Comparison of ENCODE assay signal across 18 cellular contexts in the genomic region with DNA sequence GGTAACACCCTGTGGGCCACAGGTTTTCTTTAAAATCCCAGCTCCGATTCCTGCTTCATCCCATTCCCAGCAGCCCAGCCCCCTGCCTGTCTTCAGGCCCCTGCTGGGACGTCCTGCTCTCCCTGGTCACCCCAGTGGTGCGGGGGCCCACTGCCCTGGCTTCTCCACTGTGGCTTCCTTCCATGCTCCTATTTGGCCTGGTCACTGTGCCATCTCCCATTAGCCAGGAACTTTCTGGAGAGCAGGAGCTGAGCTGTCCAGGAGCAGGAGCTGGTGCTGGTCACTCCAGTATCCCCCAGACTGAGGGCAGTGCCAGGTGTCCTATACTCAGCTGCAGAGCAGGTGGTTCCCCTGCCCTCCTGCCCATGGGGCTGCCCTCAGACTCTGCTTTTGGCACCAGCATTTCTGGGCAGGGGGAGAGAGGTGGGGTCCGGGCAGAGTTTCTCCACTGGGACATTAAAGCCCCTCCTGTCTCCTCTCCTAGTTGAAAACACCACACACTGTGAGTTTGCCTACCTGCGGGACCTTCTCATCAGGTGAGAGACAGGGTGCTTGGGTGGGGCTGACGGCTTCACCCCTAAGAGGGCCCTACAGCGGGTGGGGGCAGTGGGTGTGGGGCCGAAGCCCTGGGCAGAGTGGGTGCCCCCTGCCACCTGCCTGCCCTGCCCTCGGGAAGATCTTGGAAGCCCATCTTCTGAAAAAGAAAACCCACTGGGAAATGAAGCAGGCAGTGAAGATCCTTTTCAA.
DNase-seq lines count a peak whose midpoint lies in the region; ATAC-seq and TF ChIP-seq lines count a peak whose summit lies in the region.
"Had no signal": no experiment of that assay in that cellular context is flagged by ENCODE, and none has a peak within 500 bp of the region (broad histone marks: within the 10 kb centered on the region; RNA-seq: fewer than 3 reads in every experiment).

No MANE protein-coding gene starts in this region.

- H3K36me3 Mint-ChIP-seq in activated B cell treated with CpG ODN at 0.5 μM for 24 hours (ENCODE audit: low read depth): peaks cover 72% of the 10 kb centered on the region
- H3K36me3 Mint-ChIP-seq in CD4-positive, alpha-beta memory T cell: peaks cover 30 to 55% of the 10 kb centered on the region in 2 donors

- no peak for ATAC-seq in right cardiac atrium
- no peak for ATAC-seq in activated B cell treated with CpG ODN at 0.5 μM for 24 hours (ENCODE audit: low read depth)
- ATAC-seq: left lung, T-cell had no signal

- H3K4me1 ChIP-seq in left ventricle myocardium inferior: peaks cover 12% of the 10 kb centered on the region
- no peaks in the 10 kb centered on the region for H3K4me1 ChIP-seq in right cardiac atrium (ENCODE audit: control insufficient read depth, insufficient read depth, low read length)
- peaks cover 23% of the 10 kb centered on the region for H3K4me1 ChIP-seq in CD4-positive, alpha-beta memory T cell (ENCODE audit: insufficient read depth, low read length)
- H3K4me1 ChIP-seq: testis had no signal

- H3K9me3 Mint-ChIP-seq in activated B cell treated with CpG ODN at 0.5 μM for 24 hours: no peaks in the 10 kb centered on the region
- H3K9me3 Mint-ChIP-seq in CD4-positive, alpha-beta memory T cell: peaks cover 0 to 2% (median 0%) of the 10 kb centered on the region in 8 donors
- H3K9me3 Mint-ChIP-seq: T-cell had no signal

- H3K27ac ChIP-seq in left ventricle myocardium inferior (replicated peaks) (no peak overlapping the region), right cardiac atrium (ENCODE audit: low read length) (no peak overlapping the region)
- H3K27ac ChIP-seq in CD4-positive, alpha-beta memory T cell (ENCODE audit: low read depth, low read length): no peak overlapping the region
- H3K27ac ChIP-seq: left lung, testis had no signal

- H3K4me3 ChIP-seq in left ventricle myocardium inferior (no peak overlapping the region), right cardiac atrium (ENCODE audit: low read length) (no peak overlapping the region)
- no peak overlapping the region for H3K4me3 ChIP-seq in CD4-positive, alpha-beta memory T cell (ENCODE audit: low read length in 2 of 2)
- H3K4me3 ChIP-seq: left lung, testis had no signal

- H3K27me3 Mint-ChIP-seq in activated B cell treated with CpG ODN at 0.5 μM for 24 hours: no peaks in the 10 kb centered on the region
- no peaks in the 10 kb centered on the region for H3K27me3 Mint-ChIP-seq in CD4-positive, alpha-beta memory T cell
- H3K27me3 Mint-ChIP-seq: T-cell had no signal

- H3K9me3 ChIP-seq in left ventricle myocardium inferior (replicated peaks): no peaks in the 10 kb centered on the region
- H3K9me3 ChIP-seq in right cardiac atrium (ENCODE audit: control insufficient read depth, low read length): no peaks in the 10 kb centered on the region
- no peaks in the 10 kb centered on the region for H3K9me3 ChIP-seq in CD4-positive, alpha-beta memory T cell (ENCODE audit: control insufficient read depth in 1 of 2, low read length in 2 of 2)
- H3K9me3 ChIP-seq: left lung, testis had no signal

- H3K27ac Mint-ChIP-seq in activated B cell treated with CpG ODN at 0.5 μM for 24 hours: no peak overlapping the region
- peak overlapping the region in 2 of 7 donors; percentile 15 to 18 for H3K27ac Mint-ChIP-seq in CD4-positive, alpha-beta memory T cell

- intact Hi-C loops in left ventricle myocardium inferior (cut with micrococcal nuclease): loop anchor here (5.0 kb wide), 1 partner anchor 165 kb away; no protein-coding TSS in a partner anchor
- intact Hi-C loops in right cardiac atrium (cut with DNase I): loop anchor here in 2 of 4 donors (5.0 to 10.0 kb wide), 2 partner anchors 62 to 65 kb away; no protein-coding TSS in a partner anchor
- intact Hi-C loops in activated B cell treated with CpG ODN at 0.5 μM for 24 hours (cut with micrococcal nuclease): loop anchor here (5.0 kb wide), 1 partner anchor 410 kb away; no protein-coding TSS in a partner anchor
- intact Hi-C loops in CD4-positive, alpha-beta memory T cell (cut with micrococcal nuclease): no loop called here

- WGBS in right cardiac atrium: 92% methylated on average over 9 of the region's 9 CpGs

- POLR2A ChIA-PET in activated B cell treated with CpG ODN at 0.5 μM for 24 hours (lab: Charles Lee): interaction anchor here (1.1 to 1.8 kb wide), 3 partner anchors 52 to 165 kb away, joined by 3 to 6 read pairs (median 3); no protein-coding TSS in a partner anchor
- POLR2A ChIA-PET in CD4-positive, alpha-beta memory T cell (lab: Charles Lee; ENCODE audit: partially characterized antibody): interaction anchor here (0.6 to 2.9 kb wide), 8 partner anchors 9 to 165 kb away, joined by 3 to 27 read pairs (median 4); no protein-coding TSS in a partner anchor

- TF ChIP-seq CTCF in left ventricle myocardium inferior (IDR thresholded peaks at IDR 0.05; ENCODE audit: borderline replicate concordance) (no peak), activated B cell treated with CpG ODN at 0.5 μM for 24 hours (IDR thresholded peaks at IDR 0.05) (no peak)

- CTCF ChIA-PET in activated B cell treated with CpG ODN at 0.5 μM for 24 hours (lab: Charles Lee): interaction anchor here (1.1 to 3.7 kb wide), 4 partner anchors 67 to 97 kb away, joined by 4 to 91 read pairs (median 10); no protein-coding TSS in a partner anchor
- CTCF ChIA-PET in CD4-positive, alpha-beta memory T cell (lab: Charles Lee; ENCODE audit: partially characterized antibody): interaction anchor here (2.5 to 9.8 kb wide), 3 partner anchors 66 to 167 kb away, joined by 18 to 144 read pairs (median 47); no protein-coding TSS in a partner anchor

- no peak overlapping the region for H3K4me3 Mint-ChIP-seq in activated B cell treated with CpG ODN at 0.5 μM for 24 hours
- H3K4me3 Mint-ChIP-seq in CD4-positive, alpha-beta memory T cell: no peak overlapping the region
- H3K4me3 Mint-ChIP-seq: T-cell had no signal

- peaks cover 23% of the 10 kb centered on the region for H3K4me1 Mint-ChIP-seq in activated B cell treated with CpG ODN at 0.5 μM for 24 hours
- H3K4me1 Mint-ChIP-seq in CD4-positive, alpha-beta memory T cell: peaks cover 7 to 27% (median 13%) of the 10 kb centered on the region in 4 donors

- DNase-seq in left ventricle myocardium inferior: peak; percentile 10
- no peak for DNase-seq in right cardiac atrium
- DNase-seq in activated B cell treated with CpG ODN at 0.5 μM for 24 hours: peak; percentile 12
- DNase-seq in mesenteric fat pad (ENCODE audit: low spot score): peak; percentile 83
- no peak for DNase-seq in CD4-positive, alpha-beta memory T cell
- DNase-seq in NCI-H226: no peak
- no peak for DNase-seq in T1000 (lab: John Stamatoyannopoulos, UW)
- DNase-seq: activated CD4-positive, CD25-positive, alpha-beta regulatory T cell; activated naive CD4-positive, alpha-beta T cell; AML-193; Calu3; effector memory CD4-positive, alpha-beta T cell; NCI-H1417; NCI-H526 treated with DMSO at 0.1 percent for 48 hours; stimulated activated CD4-positive, alpha-beta T cell treated with anti-CD3 and anti-CD28 coated beads, Interleukin-15, amount 100 ng/mL, for 24 hours had no signal

- peaks cover 42% of the 10 kb centered on the region for H3K36me3 ChIP-seq in left ventricle myocardium inferior
- H3K36me3 ChIP-seq in CD4-positive, alpha-beta memory T cell (ENCODE audit: insufficient read depth, low read length): peaks cover 72% of the 10 kb centered on the region

- no peaks in the 10 kb centered on the region for H3K27me3 ChIP-seq in left ventricle myocardium inferior (ENCODE audit: low read depth)
- no peaks in the 10 kb centered on the region for H3K27me3 ChIP-seq in right cardiac atrium (ENCODE audit: control insufficient read depth, insufficient read depth)
- no peaks in the 10 kb centered on the region for H3K27me3 ChIP-seq in CD4-positive, alpha-beta memory T cell (ENCODE audit: insufficient read depth, low read length)
- H3K27me3 ChIP-seq: left lung, testis had no signal

Comparison
In these comparisons a context has a peak if more than half of its experiments do, and no peak if none do; other contexts are left out.
1. DNase-seq: peak in left ventricle myocardium inferior (single experiment), activated B cell treated with CpG ODN at 0.5 μM for 24 hours (single experiment) and mesenteric fat pad (single experiment); none in right cardiac atrium (0 of 3), CD4-positive, alpha-beta memory T cell (0 of 5), NCI-H226 (single experiment) and T1000 (single experiment).